ENCODE assay signal across 1 cellular context in the genomic region with DNA sequence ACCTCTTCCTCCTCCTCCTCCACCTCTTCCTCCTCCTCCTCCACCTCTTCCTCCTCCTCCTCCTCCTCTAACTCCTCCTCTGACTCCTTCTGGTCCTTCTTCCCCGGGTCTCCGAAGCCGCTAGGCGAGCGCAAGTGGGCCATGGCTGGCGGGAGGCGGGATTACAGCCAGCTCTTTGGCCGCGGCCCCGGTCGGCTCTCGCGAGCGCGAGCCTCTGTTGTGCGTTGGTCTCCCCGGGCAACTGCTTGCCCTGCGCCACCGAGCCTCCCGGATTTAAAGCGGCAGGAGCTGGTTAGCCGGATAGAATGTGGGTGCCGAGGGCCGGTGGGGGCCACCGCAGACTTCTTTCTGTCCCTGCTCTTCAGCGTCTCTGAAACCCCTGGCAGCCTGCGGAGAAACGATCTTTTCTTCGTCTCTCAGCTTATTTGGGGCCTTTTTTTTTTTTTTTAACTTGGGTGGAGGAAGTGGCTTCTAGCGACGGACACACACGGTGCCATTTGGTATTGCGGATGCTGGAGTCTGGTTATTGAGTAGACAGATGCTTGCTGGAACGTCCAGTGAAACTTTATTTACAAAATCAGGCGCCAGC.
TF ChIP-seq lines count a peak whose summit lies in the region.

A gene (minus strand): TSS at position 165 of the 589 bp plus-strand sequence. CDS start 22 bp downstream, at position 143.

TF ChIP-seq in HepG2, 621 proteins besides CTCF, POLR2A, EP300 and RAD21 (continued from another document and continues in another):
- peak; percentile 41 for TF ChIP-seq HOXA3 (CRISPR knock-in tag; IDR thresholded peaks at IDR 0.05)
- TF ChIP-seq, protein P1, sequence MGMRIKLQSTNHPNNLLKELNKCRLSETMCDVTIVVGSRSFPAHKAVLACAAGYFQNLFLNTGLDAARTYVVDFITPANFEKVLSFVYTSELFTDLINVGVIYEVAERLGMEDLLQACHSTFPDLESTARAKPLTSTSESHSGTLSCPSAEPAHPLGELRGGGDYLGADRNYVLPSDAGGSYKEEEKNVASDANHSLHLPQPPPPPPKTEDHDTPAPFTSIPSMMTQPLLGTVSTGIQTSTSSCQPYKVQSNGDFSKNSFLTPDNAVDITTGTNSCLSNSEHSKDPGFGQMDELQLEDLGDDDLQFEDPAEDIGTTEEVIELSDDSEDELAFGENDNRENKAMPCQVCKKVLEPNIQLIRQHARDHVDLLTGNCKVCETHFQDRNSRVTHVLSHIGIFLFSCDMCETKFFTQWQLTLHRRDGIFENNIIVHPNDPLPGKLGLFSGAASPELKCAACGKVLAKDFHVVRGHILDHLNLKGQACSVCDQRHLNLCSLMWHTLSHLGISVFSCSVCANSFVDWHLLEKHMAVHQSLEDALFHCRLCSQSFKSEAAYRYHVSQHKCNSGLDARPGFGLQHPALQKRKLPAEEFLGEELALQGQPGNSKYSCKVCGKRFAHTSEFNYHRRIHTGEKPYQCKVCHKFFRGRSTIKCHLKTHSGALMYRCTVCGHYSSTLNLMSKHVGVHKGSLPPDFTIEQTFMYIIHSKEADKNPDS (CRISPR knock-in tag; IDR thresholded peaks at IDR 0.05): no peak
- TF ChIP-seq, protein P2, sequence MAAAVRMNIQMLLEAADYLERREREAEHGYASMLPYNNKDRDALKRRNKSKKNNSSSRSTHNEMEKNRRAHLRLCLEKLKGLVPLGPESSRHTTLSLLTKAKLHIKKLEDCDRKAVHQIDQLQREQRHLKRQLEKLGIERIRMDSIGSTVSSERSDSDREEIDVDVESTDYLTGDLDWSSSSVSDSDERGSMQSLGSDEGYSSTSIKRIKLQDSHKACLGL (CRISPR knock-in tag; IDR thresholded peaks at IDR 0.05): no peak
- TF ChIP-seq, protein P3, sequence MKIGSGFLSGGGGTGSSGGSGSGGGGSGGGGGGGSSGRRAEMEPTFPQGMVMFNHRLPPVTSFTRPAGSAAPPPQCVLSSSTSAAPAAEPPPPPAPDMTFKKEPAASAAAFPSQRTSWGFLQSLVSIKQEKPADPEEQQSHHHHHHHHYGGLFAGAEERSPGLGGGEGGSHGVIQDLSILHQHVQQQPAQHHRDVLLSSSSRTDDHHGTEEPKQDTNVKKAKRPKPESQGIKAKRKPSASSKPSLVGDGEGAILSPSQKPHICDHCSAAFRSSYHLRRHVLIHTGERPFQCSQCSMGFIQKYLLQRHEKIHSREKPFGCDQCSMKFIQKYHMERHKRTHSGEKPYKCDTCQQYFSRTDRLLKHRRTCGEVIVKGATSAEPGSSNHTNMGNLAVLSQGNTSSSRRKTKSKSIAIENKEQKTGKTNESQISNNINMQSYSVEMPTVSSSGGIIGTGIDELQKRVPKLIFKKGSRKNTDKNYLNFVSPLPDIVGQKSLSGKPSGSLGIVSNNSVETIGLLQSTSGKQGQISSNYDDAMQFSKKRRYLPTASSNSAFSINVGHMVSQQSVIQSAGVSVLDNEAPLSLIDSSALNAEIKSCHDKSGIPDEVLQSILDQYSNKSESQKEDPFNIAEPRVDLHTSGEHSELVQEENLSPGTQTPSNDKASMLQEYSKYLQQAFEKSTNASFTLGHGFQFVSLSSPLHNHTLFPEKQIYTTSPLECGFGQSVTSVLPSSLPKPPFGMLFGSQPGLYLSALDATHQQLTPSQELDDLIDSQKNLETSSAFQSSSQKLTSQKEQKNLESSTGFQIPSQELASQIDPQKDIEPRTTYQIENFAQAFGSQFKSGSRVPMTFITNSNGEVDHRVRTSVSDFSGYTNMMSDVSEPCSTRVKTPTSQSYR (CRISPR knock-in tag; IDR thresholded peaks at IDR 0.05; ENCODE audit: borderline replicate concordance): 0 out of 2 replicates have a peak, but pooled peaks have one; percentile 5
- TF ChIP-seq MBNL3 (CRISPR knock-in tag; conservative IDR thresholded peaks at IDR 0.05): no peak
- no peak for TF ChIP-seq STAT5B (CRISPR knock-in tag; IDR thresholded peaks at IDR 0.05)
- TF ChIP-seq, protein P4, sequence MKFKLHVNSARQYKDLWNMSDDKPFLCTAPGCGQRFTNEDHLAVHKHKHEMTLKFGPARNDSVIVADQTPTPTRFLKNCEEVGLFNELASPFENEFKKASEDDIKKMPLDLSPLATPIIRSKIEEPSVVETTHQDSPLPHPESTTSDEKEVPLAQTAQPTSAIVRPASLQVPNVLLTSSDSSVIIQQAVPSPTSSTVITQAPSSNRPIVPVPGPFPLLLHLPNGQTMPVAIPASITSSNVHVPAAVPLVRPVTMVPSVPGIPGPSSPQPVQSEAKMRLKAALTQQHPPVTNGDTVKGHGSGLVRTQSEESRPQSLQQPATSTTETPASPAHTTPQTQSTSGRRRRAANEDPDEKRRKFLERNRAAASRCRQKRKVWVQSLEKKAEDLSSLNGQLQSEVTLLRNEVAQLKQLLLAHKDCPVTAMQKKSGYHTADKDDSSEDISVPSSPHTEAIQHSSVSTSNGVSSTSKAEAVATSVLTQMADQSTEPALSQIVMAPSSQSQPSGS (CRISPR knock-in tag; IDR thresholded peaks at IDR 0.05): 0 out of 2 replicates have a peak, but pooled peaks have one; percentile 20
- TF ChIP-seq ARNTL (CRISPR knock-in tag; IDR thresholded peaks at IDR 0.05): no peak
- no peak for TF ChIP-seq HHEX (CRISPR knock-in tag; IDR thresholded peaks at IDR 0.05)
- no peak for TF ChIP-seq SKI (IDR thresholded peaks at IDR 0.05; ENCODE audit: partially characterized antibody)
- TF ChIP-seq SP2 (CRISPR knock-in tag; IDR thresholded peaks at IDR 0.05): no peak
- TF ChIP-seq NR2F1 (CRISPR knock-in tag; IDR thresholded peaks at IDR 0.05): no peak
- TF ChIP-seq SNAPC2 (CRISPR knock-in tag; IDR thresholded peaks at IDR 0.05): no peak
- TF ChIP-seq ZNF607 (CRISPR knock-in tag; IDR thresholded peaks at IDR 0.05; ENCODE audit: borderline replicate concordance): no peak
- TF ChIP-seq ELF1 (CRISPR knock-in tag; IDR thresholded peaks at IDR 0.05): no peak
- TF ChIP-seq TEAD3 (CRISPR knock-in tag; optimal IDR thresholded peaks at IDR 0.05; ENCODE audit: borderline replicate concordance): no peak
- TF ChIP-seq ZNF543 (CRISPR knock-in tag; IDR thresholded peaks at IDR 0.05): no peak
- no peak for TF ChIP-seq ZSCAN25 (CRISPR knock-in tag; IDR thresholded peaks at IDR 0.05)
- no peak for TF ChIP-seq TRIM24 (CRISPR knock-in tag; IDR thresholded peaks at IDR 0.05)
- TF ChIP-seq ZNF331 (CRISPR knock-in tag; IDR thresholded peaks at IDR 0.05): no peak
- TF ChIP-seq HDAC2 (CRISPR knock-in tag; IDR thresholded peaks at IDR 0.05): no peak
- TF ChIP-seq, protein P5, sequence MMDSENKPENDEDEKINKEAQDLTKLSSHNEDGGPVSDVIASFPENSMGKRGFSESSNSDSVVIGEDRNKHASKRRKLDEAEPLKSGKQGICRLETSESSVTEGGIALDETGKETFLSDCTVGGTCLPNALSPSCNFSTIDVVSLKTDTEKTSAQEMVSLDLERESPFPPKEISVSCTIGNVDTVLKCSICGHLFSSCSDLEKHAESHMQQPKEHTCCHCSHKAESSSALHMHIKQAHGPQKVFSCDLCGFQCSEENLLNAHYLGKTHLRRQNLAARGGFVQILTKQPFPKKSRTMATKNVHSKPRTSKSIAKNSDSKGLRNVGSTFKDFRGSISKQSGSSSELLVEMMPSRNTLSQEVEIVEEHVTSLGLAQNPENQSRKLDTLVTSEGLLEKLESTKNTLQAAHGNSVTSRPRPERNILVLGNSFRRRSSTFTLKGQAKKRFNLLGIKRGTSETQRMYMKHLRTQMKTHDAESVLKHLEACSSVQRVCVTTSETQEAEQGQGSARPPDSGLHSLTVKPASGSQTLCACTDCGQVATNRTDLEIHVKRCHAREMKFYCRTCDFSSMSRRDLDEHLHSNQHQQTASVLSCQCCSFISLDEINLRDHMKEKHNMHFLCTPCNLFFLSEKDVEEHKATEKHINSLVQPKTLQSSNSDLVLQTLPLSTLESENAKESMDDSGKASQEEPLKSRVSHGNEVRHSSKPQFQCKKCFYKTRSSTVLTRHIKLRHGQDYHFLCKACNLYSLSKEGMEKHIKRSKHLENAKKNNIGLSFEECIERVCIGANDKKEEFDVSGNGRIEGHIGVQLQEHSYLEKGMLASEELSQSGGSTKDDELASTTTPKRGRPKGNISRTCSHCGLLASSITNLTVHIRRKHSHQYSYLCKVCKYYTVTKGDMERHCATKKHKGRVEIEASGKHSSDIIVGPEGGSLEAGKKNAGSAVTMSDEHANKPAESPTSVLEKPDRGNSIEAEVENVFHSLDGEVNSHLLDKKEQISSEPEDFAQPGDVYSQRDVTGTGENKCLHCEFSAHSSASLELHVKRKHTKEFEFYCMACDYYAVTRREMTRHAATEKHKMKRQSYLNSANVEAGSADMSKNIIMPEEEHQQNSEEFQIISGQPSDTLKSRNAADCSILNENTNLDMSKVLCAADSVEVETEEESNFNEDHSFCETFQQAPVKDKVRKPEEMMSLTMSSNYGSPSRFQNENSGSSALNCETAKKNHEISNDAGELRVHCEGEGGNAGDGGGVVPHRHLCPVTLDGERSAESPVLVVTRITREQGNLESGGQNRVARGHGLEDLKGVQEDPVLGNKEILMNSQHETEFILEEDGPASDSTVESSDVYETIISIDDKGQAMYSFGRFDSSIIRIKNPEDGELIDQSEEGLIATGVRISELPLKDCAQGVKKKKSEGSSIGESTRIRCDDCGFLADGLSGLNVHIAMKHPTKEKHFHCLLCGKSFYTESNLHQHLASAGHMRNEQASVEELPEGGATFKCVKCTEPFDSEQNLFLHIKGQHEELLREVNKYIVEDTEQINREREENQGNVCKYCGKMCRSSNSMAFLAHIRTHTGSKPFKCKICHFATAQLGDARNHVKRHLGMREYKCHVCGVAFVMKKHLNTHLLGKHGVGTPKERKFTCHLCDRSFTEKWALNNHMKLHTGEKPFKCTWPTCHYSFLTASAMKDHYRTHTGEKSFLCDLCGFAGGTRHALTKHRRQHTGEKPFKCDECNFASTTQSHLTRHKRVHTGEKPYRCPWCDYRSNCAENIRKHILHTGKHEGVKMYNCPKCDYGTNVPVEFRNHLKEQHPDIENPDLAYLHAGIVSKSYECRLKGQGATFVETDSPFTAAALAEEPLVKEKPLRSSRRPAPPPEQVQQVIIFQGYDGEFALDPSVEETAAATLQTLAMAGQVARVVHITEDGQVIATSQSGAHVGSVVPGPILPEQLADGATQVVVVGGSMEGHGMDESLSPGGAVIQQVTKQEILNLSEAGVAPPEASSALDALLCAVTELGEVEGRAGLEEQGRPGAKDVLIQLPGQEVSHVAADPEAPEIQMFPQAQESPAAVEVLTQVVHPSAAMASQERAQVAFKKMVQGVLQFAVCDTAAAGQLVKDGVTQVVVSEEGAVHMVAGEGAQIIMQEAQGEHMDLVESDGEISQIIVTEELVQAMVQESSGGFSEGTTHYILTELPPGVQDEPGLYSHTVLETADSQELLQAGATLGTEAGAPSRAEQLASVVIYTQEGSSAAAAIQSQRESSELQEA (CRISPR knock-in tag; IDR thresholded peaks at IDR 0.05; ENCODE audit: not compliant biosample characterization): no peak
- TF ChIP-seq ZNF678 (CRISPR knock-in tag; IDR thresholded peaks at IDR 0.05): no peak
- no peak for TF ChIP-seq SNAI1 (CRISPR knock-in tag; IDR thresholded peaks at IDR 0.05; ENCODE audit: borderline replicate concordance)
- no peak for TF ChIP-seq ATAD3A (CRISPR knock-in tag; IDR thresholded peaks at IDR 0.05)
- no peak for TF ChIP-seq ZNF766 (CRISPR knock-in tag; IDR thresholded peaks at IDR 0.05; ENCODE audit: borderline replicate concordance)
- TF ChIP-seq ZNF598 (CRISPR knock-in tag; IDR thresholded peaks at IDR 0.05; ENCODE audit: borderline replicate concordance): no peak
- no peak for TF ChIP-seq ZNF446 (CRISPR knock-in tag; IDR thresholded peaks at IDR 0.05)
- no peak for TF ChIP-seq TCF12 (IDR thresholded peaks at IDR 0.05)
- TF ChIP-seq TCF12 (CRISPR knock-in tag; IDR thresholded peaks at IDR 0.05): no peak
- no peak for TF ChIP-seq ZNF383 (CRISPR knock-in tag; IDR thresholded peaks at IDR 0.05; ENCODE audit: borderline replicate concordance)
- no peak for TF ChIP-seq SRY (CRISPR knock-in tag; IDR thresholded peaks at IDR 0.05)
- TF ChIP-seq, protein P6, sequence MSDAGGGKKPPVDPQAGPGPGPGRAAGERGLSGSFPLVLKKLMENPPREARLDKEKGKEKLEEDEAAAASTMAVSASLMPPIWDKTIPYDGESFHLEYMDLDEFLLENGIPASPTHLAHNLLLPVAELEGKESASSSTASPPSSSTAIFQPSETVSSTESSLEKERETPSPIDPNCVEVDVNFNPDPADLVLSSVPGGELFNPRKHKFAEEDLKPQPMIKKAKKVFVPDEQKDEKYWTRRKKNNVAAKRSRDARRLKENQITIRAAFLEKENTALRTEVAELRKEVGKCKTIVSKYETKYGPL (CRISPR knock-in tag; IDR thresholded peaks at IDR 0.05): no peak
- no peak for TF ChIP-seq ZNF549 (CRISPR knock-in tag; IDR thresholded peaks at IDR 0.05)
- TF ChIP-seq ZNF256 (CRISPR knock-in tag; conservative IDR thresholded peaks at IDR 0.05): no peak
- TF ChIP-seq ZNF24 (IDR thresholded peaks at IDR 0.05): no peak
- no peak for TF ChIP-seq NR2F2 (IDR thresholded peaks at IDR 0.05; ENCODE audit: borderline replicate concordance, low read depth)
- TF ChIP-seq MATR3 (CRISPR knock-in tag; IDR thresholded peaks at IDR 0.05): no peak
- TF ChIP-seq FOXA3 (CRISPR knock-in tag; IDR thresholded peaks at IDR 0.05): no peak
- no peak for TF ChIP-seq ZNF552 (CRISPR knock-in tag; IDR thresholded peaks at IDR 0.05; ENCODE audit: borderline replicate concordance)
- TF ChIP-seq NFATC3 (CRISPR knock-in tag; IDR thresholded peaks at IDR 0.05): no peak
- TF ChIP-seq ZNF570 (CRISPR knock-in tag; IDR thresholded peaks at IDR 0.05; ENCODE audit: borderline replicate concordance): no peak
- TF ChIP-seq, protein P7, sequence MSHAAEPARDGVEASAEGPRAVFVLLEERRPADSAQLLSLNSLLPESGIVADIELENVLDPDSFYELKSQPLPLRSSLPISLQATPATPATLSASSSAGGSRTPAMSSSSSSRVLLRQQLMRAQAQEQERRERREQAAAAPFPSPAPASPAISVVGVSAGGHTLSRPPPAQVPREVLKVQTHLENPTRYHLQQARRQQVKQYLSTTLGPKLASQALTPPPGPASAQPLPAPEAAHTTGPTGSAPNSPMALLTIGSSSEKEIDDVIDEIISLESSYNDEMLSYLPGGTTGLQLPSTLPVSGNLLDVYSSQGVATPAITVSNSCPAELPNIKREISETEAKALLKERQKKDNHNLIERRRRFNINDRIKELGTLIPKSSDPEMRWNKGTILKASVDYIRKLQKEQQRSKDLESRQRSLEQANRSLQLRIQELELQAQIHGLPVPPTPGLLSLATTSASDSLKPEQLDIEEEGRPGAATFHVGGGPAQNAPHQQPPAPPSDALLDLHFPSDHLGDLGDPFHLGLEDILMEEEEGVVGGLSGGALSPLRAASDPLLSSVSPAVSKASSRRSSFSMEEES (CRISPR knock-in tag; IDR thresholded peaks at IDR 0.05): no peak
- no peak for TF ChIP-seq TCF7L2 (IDR thresholded peaks at IDR 0.05; ENCODE audit: low read depth, low read length)
- TF ChIP-seq ZSCAN22 (CRISPR knock-in tag; IDR thresholded peaks at IDR 0.05): no peak
- TF ChIP-seq TBP (CRISPR knock-in tag; IDR thresholded peaks at IDR 0.05): no peak
- TF ChIP-seq, protein P8, sequence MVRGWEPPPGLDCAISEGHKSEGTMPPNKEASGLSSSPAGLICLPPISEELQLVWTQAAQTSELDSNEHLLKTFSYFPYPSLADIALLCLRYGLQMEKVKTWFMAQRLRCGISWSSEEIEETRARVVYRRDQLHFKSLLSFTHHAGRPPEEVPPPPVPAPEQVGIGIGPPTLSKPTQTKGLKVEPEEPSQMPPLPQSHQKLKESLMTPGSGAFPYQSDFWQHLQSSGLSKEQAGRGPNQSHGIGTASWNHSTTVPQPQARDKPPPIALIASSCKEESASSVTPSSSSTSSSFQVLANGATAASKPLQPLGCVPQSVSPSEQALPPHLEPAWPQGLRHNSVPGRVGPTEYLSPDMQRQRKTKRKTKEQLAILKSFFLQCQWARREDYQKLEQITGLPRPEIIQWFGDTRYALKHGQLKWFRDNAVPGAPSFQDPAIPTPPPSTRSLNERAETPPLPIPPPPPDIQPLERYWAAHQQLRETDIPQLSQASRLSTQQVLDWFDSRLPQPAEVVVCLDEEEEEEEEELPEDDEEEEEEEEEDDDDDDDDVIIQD (CRISPR knock-in tag; IDR thresholded peaks at IDR 0.05; ENCODE audit: low read depth): no peak; the same call in 1 of the 2 replicates
